In genomic region chr1:168979303-168979702, GRCh38 we compare ENCODE assay signal across 24 cellular contexts.
"Had no signal": no experiment of that assay in that cellular context is flagged by ENCODE, and none has a peak within 500 bp of the region (broad histone marks: within the 10 kb centered on the region; RNA-seq: fewer than 3 reads in every experiment).

No MANE protein-coding gene starts in this region.

- H3K27ac ChIP-seq: breast epithelium, esophagus squamous epithelium, left ventricle myocardium inferior, pancreas, psoas muscle, spleen, testis, transverse colon had no signal

- H3K36me3 ChIP-seq: breast epithelium, esophagus squamous epithelium, left ventricle myocardium inferior, pancreas, spleen, transverse colon had no signal

- DNase-seq: activated CD4-positive, alpha-beta memory T cell treated with anti-CD3 and anti-CD28 coated beads, Interleukin-2, amount 10 ng/mL, durations not matched to agents 7 days and 5 days; activated CD4-positive, alpha-beta T cell treated with anti-CD3 and anti-CD28 coated beads for 1 hour; activated CD4-positive, alpha-beta T cell treated with anti-CD3 and anti-CD28 coated beads, Interleukin-2, amount 10 ng/mL, durations not matched to agents 7 days and 5 days; activated CD8-positive, alpha-beta memory T cell treated with anti-CD3 and anti-CD28 coated beads, Interleukin-2, amount 50 U/mL, for 48 hours; activated gamma-delta T cell treated with Interleukin-2 at 50 U/mL for 16 hours; activated naive CD8-positive, alpha-beta T cell treated with anti-CD3 and anti-CD28 coated beads, Interleukin-2, amount 50 U/mL, for 24 hours; activated T-cell treated with anti-CD3 and anti-CD28 coated beads, Interleukin-2, amount 50 U/mL, for 24 hours; amygdala; dermis blood vessel endothelial cell; effector CD4-positive, alpha-beta T cell; esophagus squamous epithelium; foreskin melanocyte; left ventricle myocardium inferior; naive thymus-derived CD4-positive, alpha-beta T cell; nucleus accumbens; pancreas; psoas muscle; spleen; stimulated activated naive CD8-positive, alpha-beta T cell treated with anti-CD3 and anti-CD28 coated beads, Interleukin-15, Interleukin-2, amounts not matched to agents 100 U/mL and 50 U/mL, for 24 hours; T-helper 2 cell; testis; transverse colon had no signal

- H3K4me1 ChIP-seq: breast epithelium, esophagus squamous epithelium, left ventricle myocardium inferior, pancreas, psoas muscle, spleen, transverse colon had no signal

- ATAC-seq: activated naive CD8-positive, alpha-beta T cell treated with anti-CD3 and anti-CD28 coated beads, Interleukin-2, amount 50 U/mL, for 24 hours; naive thymus-derived CD4-positive, alpha-beta T cell; psoas muscle; stimulated activated naive CD8-positive, alpha-beta T cell treated with anti-CD3 and anti-CD28 coated beads, Interleukin-15, Interleukin-2, amounts not matched to agents 100 U/mL and 50 U/mL, for 24 hours; WTC11 had no signal

- H3K4me3 ChIP-seq: breast epithelium, esophagus squamous epithelium, left ventricle myocardium inferior, pancreas, psoas muscle, spleen, testis, transverse colon had no signal

- H3K27me3 ChIP-seq: breast epithelium, esophagus squamous epithelium, pancreas, spleen, testis, transverse colon had no signal

- H3K9me3 ChIP-seq: breast epithelium, esophagus squamous epithelium, left ventricle myocardium inferior, pancreas, psoas muscle, spleen, testis, transverse colon had no signal
